24 cellular contexts compared by ENCODE assay signal in genomic region chr1:150142083-150142482, GRCh38. TPM values are rescaled to one million over a fixed set of nuclear protein-coding genes. Genes with fewer than 3 reads are reported as not detected.
DNase-seq lines count a peak whose midpoint lies in the region; ATAC-seq, FAIRE-seq and TF ChIP-seq lines count a peak whose summit lies in the region.
"Had no signal": no experiment of that assay in that cellular context is flagged by ENCODE, and none has a peak within 500 bp of the region (broad histone marks: within the 10 kb centered on the region; RNA-seq: fewer than 3 reads in every experiment).

No MANE protein-coding gene starts in this region.

- intact Hi-C loops in left ventricle myocardium inferior (cut with micrococcal nuclease) (no loop called here), left cardiac atrium (cut with DNase I) (no loop called here), endothelial cell of umbilical vein (cut with micrococcal nuclease) (loop anchor here (1.0 kb wide), 3 partner anchors 9 to 132 kb away; partner anchors contain the start of gene OTUD7B)

- peak overlapping the region; percentile 82 for H3K4me2 ChIP-seq in endothelial cell of umbilical vein (ENCODE audit: insufficient read depth, low read length)
- H3K4me2 ChIP-seq: GM23338 had no signal

- H3K9me1 ChIP-seq in endothelial cell of umbilical vein (replicated peaks; ENCODE audit: control insufficient read depth, extremely low read depth, insufficient read depth, low read length) = no peaks in the 10 kb centered on the region

- CTCF ChIA-PET in endothelial cell of umbilical vein (lab: Charles Lee) = interaction anchor here (0.7 to 2.2 kb wide), 9 partner anchors 8 to 69 kb away, joined by 3 to 8 read pairs (median 3); partner anchors contain the start of gene PLEKHO1

- no peak overlapping the region for H2AFZ ChIP-seq in endothelial cell of umbilical vein (ENCODE audit: low read depth, low read length)
- H2AFZ ChIP-seq: GM23338 had no signal

- H3K27me3 ChIP-seq in left ventricle myocardium inferior (ENCODE audit: low read depth) = no peaks in the 10 kb centered on the region
- H3K27me3 ChIP-seq in endothelial cell of umbilical vein (ENCODE audit: control insufficient read depth in 2 of 2, insufficient read depth in 2 of 2, low read length in 2 of 2) = no peaks in the 10 kb centered on the region
- H3K27me3 ChIP-seq: BE2C, MG63 had no signal

- no peaks in the 10 kb centered on the region for H3K79me2 ChIP-seq in endothelial cell of umbilical vein (ENCODE audit: control insufficient read depth, insufficient read depth, low read length)

- H4K20me1 ChIP-seq in endothelial cell of umbilical vein (replicated peaks; ENCODE audit: control insufficient read depth, extremely low read depth, insufficient read depth, low read length) = no peaks in the 10 kb centered on the region

- no peak for TF ChIP-seq POLR2A in endothelial cell of umbilical vein (IDR thresholded peaks at IDR 0.05; ENCODE audit: low read depth, low read length)

- ATAC-seq in left cardiac atrium (no peak), HG03342 (IDR thresholded peaks at IDR 0.05; ENCODE audit: unreplicated experiment) (no peak), HG02870 (IDR thresholded peaks at IDR 0.05; ENCODE audit: unreplicated experiment) (no peak)
- ATAC-seq: GM23338, PC-3 had no signal

- POLR2A ChIA-PET in endothelial cell of umbilical vein (lab: Charles Lee) = no interaction called here

- peak; percentile 79 for FAIRE-seq in endothelial cell of umbilical vein (lab: Jason Lieb, UNC)
- FAIRE-seq: HTR-8/SVneo had no signal

- H3K9me3 ChIP-seq in left ventricle myocardium inferior (replicated peaks) = no peaks in the 10 kb centered on the region
- no peaks in the 10 kb centered on the region for H3K9me3 ChIP-seq in endothelial cell of umbilical vein (replicated peaks; ENCODE audit: control insufficient read depth, insufficient read depth, low read length)
- H3K9me3 ChIP-seq: BE2C, MG63 had no signal

- TF ChIP-seq CTCF in left ventricle myocardium inferior (IDR thresholded peaks at IDR 0.05; ENCODE audit: borderline replicate concordance) (no peak), endothelial cell of umbilical vein (IDR thresholded peaks at IDR 0.05; ENCODE audit: extremely low read depth in 1 of 2, insufficient read depth in 1 of 2, low read depth in 1 of 2, low read length in 2 of 2) (no peak)

- BruUV-seq in endothelial cell of umbilical vein (replicated peaks; lab: Mats Ljungman, UMichigan) = no TSS peak

- H3K4me1 ChIP-seq in left ventricle myocardium inferior = peaks cover 33% of the 10 kb centered on the region
- peaks cover 37% of the 10 kb centered on the region for H3K4me1 ChIP-seq in endothelial cell of umbilical vein (ENCODE audit: control insufficient read depth, extremely low read depth, insufficient read depth, low read length)
- H3K4me1 ChIP-seq: BE2C had no signal

- H3K27ac ChIP-seq in left ventricle myocardium inferior (replicated peaks) = peak overlapping the region; percentile 37
- peak overlapping the region; percentile 91 for H3K27ac ChIP-seq in endothelial cell of umbilical vein (ENCODE audit: insufficient read depth, low read depth, low read length)

- peak overlapping the region; percentile 66 for H3K9ac ChIP-seq in endothelial cell of umbilical vein (replicated peaks; ENCODE audit: extremely low read depth, insufficient read depth, low read length)

- no peak overlapping the region for H3K4me3 ChIP-seq in left ventricle myocardium inferior
- H3K4me3 ChIP-seq in endothelial cell of umbilical vein (replicated peaks in 1 of 3; ENCODE audit: insufficient read depth in 1 of 3, low read depth in 1 of 3, low read length in 3 of 3) = peak overlapping the region in 1 of 3 experiments; percentile 22
- H3K4me3 ChIP-seq: GM23338, MG63 had no signal

- no peaks in the 10 kb centered on the region for H3K36me3 ChIP-seq in left ventricle myocardium inferior
- H3K36me3 ChIP-seq in endothelial cell of umbilical vein (ENCODE audit: control insufficient read depth in 2 of 2, extremely low read depth in 1 of 2, insufficient read depth in 2 of 2, low read length in 2 of 2) = no peaks in the 10 kb centered on the region
- H3K36me3 ChIP-seq: MG63 had no signal

- dilution Hi-C loops in endothelial cell of umbilical vein (cut with MboI; ENCODE audit: extremely low pct_ligation_motif_present, low sequenced_read_pairs) = no loop called here

- no peak for DNase-seq in left ventricle myocardium inferior
- DNase-seq in left cardiac atrium = no peak
- DNase-seq in endothelial cell of umbilical vein (ENCODE audit: low read depth, low spot score) = peak; percentile 90
- peak; percentile 81 for DNase-seq in pulmonary artery endothelial cell (ENCODE audit: low read depth, low spot score)
- DNase-seq in HPDE6-E6E7 (ENCODE audit: extremely low spot score) = no peak
- DNase-seq: 8988T; ACHN; BE2C; CD8-positive, alpha-beta memory T cell; DMS 273 treated with DMSO at 0.1 percent for 48 hours; DMS79; H9; KBM-7; MG63; NCI-H2029; NCI-H446 treated with DMSO at 0.1 percent for 48 hours; NCI-H526; NCI-H82; NK-92 treated with Interleukin-12 subunit alpha and Interleukin-12 subunit beta, amount 100 ng/mL, for 24 hours; PC-3 had no signal

TF ChIP-seq in endothelial cell of umbilical vein, 7 proteins besides CTCF, POLR2A, EP300 and RAD21:
- TF ChIP-seq EZH2 (IDR thresholded peaks at IDR 0.05; ENCODE audit: borderline replicate concordance, low read depth, low read length, severe bottlenecking) = no peak
- TF ChIP-seq POLR2AphosphoS5 (IDR thresholded peaks at IDR 0.05; ENCODE audit: insufficient read depth, low read depth, low read length) = peak; percentile 25
- TF ChIP-seq FOS (IDR thresholded peaks at IDR 0.05; ENCODE audit: borderline replicate concordance, insufficient read depth, low read length) = peak; percentile 27
- peak; percentile 88 for TF ChIP-seq GATA2 (IDR thresholded peaks at IDR 0.05; ENCODE audit: insufficient read depth, insufficient read length, low read depth, low read length)

RNA-seq across cellular contexts. Expression of gene PLEKHO1, which starts 7.6 kb away (rescaled TPM):
- total RNA-seq in left ventricle myocardium inferior (49.4 TPM), left cardiac atrium (10 to 100 TPM; 30.2 to 42.8 TPM), endothelial cell of umbilical vein (101 and 121 TPM in 2 replicates), pulmonary artery endothelial cell (57.7 and 59.5 TPM in 2 replicates)
- 59.8 and 71.9 TPM in 2 replicates for polyA plus RNA-seq in endothelial cell of umbilical vein
- polyA plus RNA-seq in endothelial cell of umbilical vein (2011; cell fraction: cytosol; rRNA removed) = 48.6 and 60.4 TPM in 2 replicates
- 77.9 and 115 TPM in 2 replicates for polyA plus RNA-seq in endothelial cell of umbilical vein (2011; cell fraction: nucleus; rRNA removed)
- 31.8 and 49.5 TPM in 2 replicates for polyA plus RNA-seq in endothelial cell of umbilical vein (2012)
- 38.4 and 42.1 TPM in 2 replicates for polyA minus RNA-seq in endothelial cell of umbilical vein
- polyA minus RNA-seq in endothelial cell of umbilical vein (2011; cell fraction: cytosol; rRNA and poly(A)+ RNA removed) = not detected
- 24.2 and 30.3 TPM in 2 replicates for polyA minus RNA-seq in endothelial cell of umbilical vein (2011; cell fraction: nucleus; rRNA and poly(A)+ RNA removed)

Comparison
In these comparisons a context has a peak if more than half of its experiments do, and no peak if none do; other contexts are left out.
1. DNase-seq: peak in endothelial cell of umbilical vein (single experiment) and pulmonary artery endothelial cell (single experiment); none in left ventricle myocardium inferior (single experiment), left cardiac atrium (single experiment) and HPDE6-E6E7 (single experiment).